ENCODE assay signal across 1 cellular context in genomic region chr5:133025804-133026663, GRCh38.
A peak's percentile ranks its signal among the peaks of the same experiment; 100 is the strongest.
TF ChIP-seq lines count a peak whose summit lies in the region.

Gene ZCCHC10 (minus strand): TSS chr5:133026549. CDS start chr5:133026537, 12 bp downstream.

TF ChIP-seq in HepG2, 621 proteins besides CTCF, POLR2A, EP300 and RAD21 (continued from another document and continues in another):
- TF ChIP-seq, protein P1, sequence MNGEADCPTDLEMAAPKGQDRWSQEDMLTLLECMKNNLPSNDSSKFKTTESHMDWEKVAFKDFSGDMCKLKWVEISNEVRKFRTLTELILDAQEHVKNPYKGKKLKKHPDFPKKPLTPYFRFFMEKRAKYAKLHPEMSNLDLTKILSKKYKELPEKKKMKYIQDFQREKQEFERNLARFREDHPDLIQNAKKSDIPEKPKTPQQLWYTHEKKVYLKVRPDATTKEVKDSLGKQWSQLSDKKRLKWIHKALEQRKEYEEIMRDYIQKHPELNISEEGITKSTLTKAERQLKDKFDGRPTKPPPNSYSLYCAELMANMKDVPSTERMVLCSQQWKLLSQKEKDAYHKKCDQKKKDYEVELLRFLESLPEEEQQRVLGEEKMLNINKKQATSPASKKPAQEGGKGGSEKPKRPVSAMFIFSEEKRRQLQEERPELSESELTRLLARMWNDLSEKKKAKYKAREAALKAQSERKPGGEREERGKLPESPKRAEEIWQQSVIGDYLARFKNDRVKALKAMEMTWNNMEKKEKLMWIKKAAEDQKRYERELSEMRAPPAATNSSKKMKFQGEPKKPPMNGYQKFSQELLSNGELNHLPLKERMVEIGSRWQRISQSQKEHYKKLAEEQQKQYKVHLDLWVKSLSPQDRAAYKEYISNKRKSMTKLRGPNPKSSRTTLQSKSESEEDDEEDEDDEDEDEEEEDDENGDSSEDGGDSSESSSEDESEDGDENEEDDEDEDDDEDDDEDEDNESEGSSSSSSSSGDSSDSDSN (CRISPR knock-in tag; IDR thresholded peaks at IDR 0.05): no peak; the same call in 1 of the 2 replicates
- TF ChIP-seq RBFOX2 (IDR thresholded peaks at IDR 0.05; ENCODE audit: low read depth, low read length) (peak; percentile 81), TMF1 (CRISPR knock-in tag; IDR thresholded peaks at IDR 0.05; ENCODE audit: low read depth) (0 out of 2 replicates have a peak, but pooled peaks have one; percentile 45), ZNF589 (CRISPR knock-in tag; conservative IDR thresholded peaks at IDR 0.05) (no peak), ZNF614 (CRISPR knock-in tag; IDR thresholded peaks at IDR 0.05; ENCODE audit: borderline replicate concordance) (no peak), DZIP1 (CRISPR knock-in tag; IDR thresholded peaks at IDR 0.05) (no peak), ZNF562 (CRISPR knock-in tag; IDR thresholded peaks at IDR 0.05; ENCODE audit: borderline replicate concordance) (no peak), ZNF792 (CRISPR knock-in tag; IDR thresholded peaks at IDR 0.05) (no peak), SP2 (CRISPR knock-in tag; IDR thresholded peaks at IDR 0.05) (no peak), ZNF263 (CRISPR knock-in tag; IDR thresholded peaks at IDR 0.05) (0 out of 2 replicates have a peak, but pooled peaks have one; percentile 25), ZNF619 (CRISPR knock-in tag; IDR thresholded peaks at IDR 0.05) (0 out of 2 replicates have a peak, but pooled peaks have one; percentile 61), ZIK1 (CRISPR knock-in tag; IDR thresholded peaks at IDR 0.05; ENCODE audit: borderline replicate concordance, low read depth) (no peak), PHF21A (CRISPR knock-in tag; IDR thresholded peaks at IDR 0.05) (no peak), ZNF549 (CRISPR knock-in tag; IDR thresholded peaks at IDR 0.05) (no peak), HOXA9 (CRISPR knock-in tag; IDR thresholded peaks at IDR 0.05; ENCODE audit: borderline replicate concordance) (no peak), NCOA1 (CRISPR knock-in tag; IDR thresholded peaks at IDR 0.05) (no peak), ZNF605 (CRISPR knock-in tag; IDR thresholded peaks at IDR 0.05) (peak; percentile 76), FIP1L1 (IDR thresholded peaks at IDR 0.05; ENCODE audit: borderline replicate concordance, insufficient read depth, low read depth, low read length) (no peak), YEATS2 (CRISPR knock-in tag; IDR thresholded peaks at IDR 0.05; ENCODE audit: borderline replicate concordance) (no peak), TEAD3 (CRISPR knock-in tag; optimal IDR thresholded peaks at IDR 0.05; ENCODE audit: borderline replicate concordance) (no peak), SIN3B (IDR thresholded peaks at IDR 0.05; ENCODE audit: low read length) (peak; percentile 69; the same call in 1 of the 2 replicates), KLF13 (CRISPR knock-in tag; IDR thresholded peaks at IDR 0.05) (no peak), ZNF281 (CRISPR knock-in tag; IDR thresholded peaks at IDR 0.05; ENCODE audit: borderline replicate concordance) (no peak), ZNF326 (CRISPR knock-in tag; IDR thresholded peaks at IDR 0.05; ENCODE audit: borderline replicate concordance) (no peak), ZNF747 (CRISPR knock-in tag; IDR thresholded peaks at IDR 0.05; ENCODE audit: borderline replicate concordance) (peak; percentile 65; the same call in 1 of the 2 replicates), TBX2 (CRISPR knock-in tag; IDR thresholded peaks at IDR 0.05; ENCODE audit: borderline replicate concordance) (peak; percentile 58), MYNN (CRISPR knock-in tag; IDR thresholded peaks at IDR 0.05; ENCODE audit: low read depth) (no peak), IRF2 (CRISPR knock-in tag; IDR thresholded peaks at IDR 0.05) (peak; percentile 54; the same call in 1 of the 2 replicates), U2AF1 (optimal IDR thresholded peaks at IDR 0.05; ENCODE audit: low read depth, low read length) (no peak), ZNF24 (IDR thresholded peaks at IDR 0.05) (no peak), BATF2 (CRISPR knock-in tag; IDR thresholded peaks at IDR 0.05) (no peak), HNRNPLL (IDR thresholded peaks at IDR 0.05; ENCODE audit: low read depth, low read length, poor library complexity, severe bottlenecking) (peak; percentile 80), NRL (CRISPR knock-in tag; IDR thresholded peaks at IDR 0.05; ENCODE audit: borderline replicate concordance) (peak; percentile 76; the same call in 1 of the 2 replicates), ZFP36 (IDR thresholded peaks at IDR 0.05; ENCODE audit: borderline replicate concordance, low read depth, low read length, partially characterized antibody) (no peak), PAX8 (CRISPR knock-in tag; IDR thresholded peaks at IDR 0.05; ENCODE audit: borderline replicate concordance) (no peak), ZNF576 (CRISPR knock-in tag; IDR thresholded peaks at IDR 0.05) (no peak), TERF1 (CRISPR knock-in tag; IDR thresholded peaks at IDR 0.05) (no peak), PREB (CRISPR knock-in tag; IDR thresholded peaks at IDR 0.05) (no peak), CBX1 (IDR thresholded peaks at IDR 0.05; ENCODE audit: low read depth) (no peak), U2AF2 (IDR thresholded peaks at IDR 0.05; ENCODE audit: low read depth, low read length) (no peak), ZNF784 (CRISPR knock-in tag; IDR thresholded peaks at IDR 0.05; ENCODE audit: borderline replicate concordance) (0 out of 2 replicates have a peak, but pooled peaks have one; percentile 8), HES4 (CRISPR knock-in tag; IDR thresholded peaks at IDR 0.05; ENCODE audit: borderline replicate concordance) (peak; percentile 50; the same call in 1 of the 2 replicates), ZNF138 (CRISPR knock-in tag; IDR thresholded peaks at IDR 0.05; ENCODE audit: low read depth) (0 out of 2 replicates have a peak, but pooled peaks have one; percentile 22), ZSCAN29 (CRISPR knock-in tag; conservative IDR thresholded peaks at IDR 0.05) (0 out of 2 replicates have a peak, but pooled peaks have one; percentile 59)
- TF ChIP-seq, protein P2, sequence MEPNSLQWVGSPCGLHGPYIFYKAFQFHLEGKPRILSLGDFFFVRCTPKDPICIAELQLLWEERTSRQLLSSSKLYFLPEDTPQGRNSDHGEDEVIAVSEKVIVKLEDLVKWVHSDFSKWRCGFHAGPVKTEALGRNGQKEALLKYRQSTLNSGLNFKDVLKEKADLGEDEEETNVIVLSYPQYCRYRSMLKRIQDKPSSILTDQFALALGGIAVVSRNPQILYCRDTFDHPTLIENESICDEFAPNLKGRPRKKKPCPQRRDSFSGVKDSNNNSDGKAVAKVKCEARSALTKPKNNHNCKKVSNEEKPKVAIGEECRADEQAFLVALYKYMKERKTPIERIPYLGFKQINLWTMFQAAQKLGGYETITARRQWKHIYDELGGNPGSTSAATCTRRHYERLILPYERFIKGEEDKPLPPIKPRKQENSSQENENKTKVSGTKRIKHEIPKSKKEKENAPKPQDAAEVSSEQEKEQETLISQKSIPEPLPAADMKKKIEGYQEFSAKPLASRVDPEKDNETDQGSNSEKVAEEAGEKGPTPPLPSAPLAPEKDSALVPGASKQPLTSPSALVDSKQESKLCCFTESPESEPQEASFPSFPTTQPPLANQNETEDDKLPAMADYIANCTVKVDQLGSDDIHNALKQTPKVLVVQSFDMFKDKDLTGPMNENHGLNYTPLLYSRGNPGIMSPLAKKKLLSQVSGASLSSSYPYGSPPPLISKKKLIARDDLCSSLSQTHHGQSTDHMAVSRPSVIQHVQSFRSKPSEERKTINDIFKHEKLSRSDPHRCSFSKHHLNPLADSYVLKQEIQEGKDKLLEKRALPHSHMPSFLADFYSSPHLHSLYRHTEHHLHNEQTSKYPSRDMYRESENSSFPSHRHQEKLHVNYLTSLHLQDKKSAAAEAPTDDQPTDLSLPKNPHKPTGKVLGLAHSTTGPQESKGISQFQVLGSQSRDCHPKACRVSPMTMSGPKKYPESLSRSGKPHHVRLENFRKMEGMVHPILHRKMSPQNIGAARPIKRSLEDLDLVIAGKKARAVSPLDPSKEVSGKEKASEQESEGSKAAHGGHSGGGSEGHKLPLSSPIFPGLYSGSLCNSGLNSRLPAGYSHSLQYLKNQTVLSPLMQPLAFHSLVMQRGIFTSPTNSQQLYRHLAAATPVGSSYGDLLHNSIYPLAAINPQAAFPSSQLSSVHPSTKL (CRISPR knock-in tag; IDR thresholded peaks at IDR 0.05): peak; percentile 29; the same call in 1 of the 2 replicates
- TF ChIP-seq, protein P3, sequence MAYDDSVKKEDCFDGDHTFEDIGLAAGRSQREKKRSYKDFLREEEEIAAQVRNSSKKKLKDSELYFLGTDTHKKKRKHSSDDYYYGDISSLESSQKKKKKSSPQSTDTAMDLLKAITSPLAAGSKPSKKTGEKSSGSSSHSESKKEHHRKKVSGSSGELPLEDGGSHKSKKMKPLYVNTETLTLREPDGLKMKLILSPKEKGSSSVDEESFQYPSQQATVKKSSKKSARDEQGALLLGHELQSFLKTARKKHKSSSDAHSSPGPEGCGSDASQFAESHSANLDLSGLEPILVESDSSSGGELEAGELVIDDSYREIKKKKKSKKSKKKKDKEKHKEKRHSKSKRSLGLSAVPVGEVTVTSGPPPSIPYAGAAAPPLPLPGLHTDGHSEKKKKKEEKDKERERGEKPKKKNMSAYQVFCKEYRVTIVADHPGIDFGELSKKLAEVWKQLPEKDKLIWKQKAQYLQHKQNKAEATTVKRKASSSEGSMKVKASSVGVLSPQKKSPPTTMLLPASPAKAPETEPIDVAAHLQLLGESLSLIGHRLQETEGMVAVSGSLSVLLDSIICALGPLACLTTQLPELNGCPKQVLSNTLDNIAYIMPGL (CRISPR knock-in tag; IDR thresholded peaks at IDR 0.05; ENCODE audit: borderline replicate concordance in 1 of 2, low read depth in 1 of 2): peak in 1 of 2 experiments; percentile 74
